ENCODE assay signal across 8 cellular contexts in the genomic region with DNA sequence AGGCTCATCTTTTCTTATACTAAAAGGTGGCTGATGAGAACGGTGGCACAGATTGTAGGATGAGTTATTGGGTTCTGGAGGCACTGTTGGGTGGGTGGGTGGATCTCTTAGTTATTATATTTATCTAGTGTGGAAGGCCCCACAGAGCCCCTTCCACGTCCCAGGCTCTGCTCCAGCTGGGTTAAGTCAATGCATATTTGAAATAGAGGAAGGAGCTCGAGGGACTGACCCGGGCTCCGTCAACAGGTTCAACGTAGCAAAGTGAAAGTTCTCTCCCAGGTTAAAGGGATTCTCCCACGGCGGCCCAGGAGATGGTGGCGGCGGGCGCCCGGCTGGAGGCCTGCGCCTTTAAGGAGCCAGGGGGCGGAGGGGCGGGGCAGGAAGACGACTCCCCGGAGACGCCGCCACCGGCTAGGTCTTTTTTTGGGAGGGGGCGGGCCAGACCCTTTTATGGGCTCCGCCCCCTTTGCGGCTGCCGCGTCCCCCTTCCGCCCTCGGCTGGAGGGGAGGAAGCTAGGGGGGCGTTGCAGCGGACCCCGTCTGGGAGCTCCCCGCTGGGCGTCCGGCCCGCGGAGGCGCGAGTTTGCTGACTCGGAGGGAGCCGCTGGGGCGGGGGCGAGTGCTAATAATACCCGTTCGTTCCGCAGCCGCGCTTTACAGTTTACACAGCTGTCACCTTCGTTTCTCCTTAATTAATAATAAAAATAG. TPM values are rescaled to one million over a fixed set of nuclear protein-coding genes. Genes with fewer than 3 reads are reported as not detected.
A peak's percentile ranks its signal among the peaks of the same experiment; 100 is the strongest.
DNase-seq lines count a peak whose midpoint lies in the region; ATAC-seq and TF ChIP-seq lines count a peak whose summit lies in the region.

No MANE protein-coding gene starts in this region.

- H3K27ac Mint-ChIP-seq in chondrocyte (ENCODE audit: unreplicated experiment) = peak overlapping the region; percentile 89

- H3K4me3 Mint-ChIP-seq in chondrocyte (ENCODE audit: unreplicated experiment) = peak overlapping the region; percentile 83

- H3K36me3 Mint-ChIP-seq in chondrocyte (ENCODE audit: low read depth) = peaks cover 4% of the 10 kb centered on the region

- TF ChIP-seq POLR2A in GM18951 (IDR thresholded peaks at IDR 0.05; ENCODE audit: extremely low read depth, insufficient read depth, insufficient read length) = peak; percentile 65

- peaks cover under 1% of the 10 kb centered on the region for H3K27me3 Mint-ChIP-seq in chondrocyte (ENCODE audit: low read depth)

- no peaks in the 10 kb centered on the region for H3K9me3 Mint-ChIP-seq in chondrocyte (ENCODE audit: low read depth)

- peak; percentile 75 for TF ChIP-seq CTCF in chondrocyte (IDR thresholded peaks at IDR 0.05)

- in situ Hi-C loops in GM18951 (cut with MboI; ENCODE audit: low sequenced_read_pairs, unreplicated experiment) = no loop called here

- peak; percentile 73 for ATAC-seq in HG03175 (IDR thresholded peaks at IDR 0.05; ENCODE audit: unreplicated experiment)
- peak; percentile 77 to 80 for ATAC-seq in activated CD4-positive, CD25-positive, alpha-beta regulatory T cell treated with anti-CD3 and anti-CD28 coated beads, Interleukin-2, amount 50 U/mL, for 24 hours

- peak overlapping the region; percentile 89 for H3K27ac ChIP-seq in layer of hippocampus (ENCODE audit: low read depth, low read length)

- H3K4me1 Mint-ChIP-seq in chondrocyte (ENCODE audit: low read depth) = peaks cover 39% of the 10 kb centered on the region

- H3K27me3 ChIP-seq in layer of hippocampus (ENCODE audit: control insufficient read depth, insufficient read depth, low read length) = no peaks in the 10 kb centered on the region

- DNase-seq in AG08396 (ENCODE audit: low spot score) = peak; percentile 85
- DNase-seq in NCI-H345 (lab: John Stamatoyannopoulos, UW) = peak; percentile 91
- DNase-seq in chondrocyte (ENCODE audit: low spot score) = peak; percentile 97
- DNase-seq in stimulated activated CD4-positive, alpha-beta T cell treated with anti-CD3 and anti-CD28 coated beads, Interleukin-1b, Interleukin-23, amount 100 ng/mL, for 24 hours (ENCODE audit: low read depth in 4 of 4, low spot score in 1 of 4) = peak; percentile 74 to 95 (median 86)

RNA-seq across cellular contexts. Expression of gene INPPL1, which starts 1.5 kb away (rescaled TPM):
- 214 to 226 TPM (median 224 TPM) in 3 replicates for total RNA-seq in chondrocyte

RNA-seq across cellular contexts. Expression of gene FOLR2, which starts 6.5 kb away (rescaled TPM):
- not detected in 3 replicates for total RNA-seq in chondrocyte

RNA-seq across cellular contexts. Expression of gene PHOX2A, which starts 20.9 kb away (rescaled TPM):
- not detected in 3 replicates for total RNA-seq in chondrocyte

RNA-seq across cellular contexts. Expression of gene FOLR1, which starts 31.1 kb away (rescaled TPM):
- 0.20 TPM in 1 of 3 replicates, not detected in the others for total RNA-seq in chondrocyte

Comparison
In these comparisons a context has a peak if more than half of its experiments do, and no peak if none do; other contexts are left out.
1. Peak in every context shown above with its lines: DNase-seq, ATAC-seq and H3K27ac ChIP-seq.